In genomic region chr6:4670295-4670694, GRCh38 we compare ENCODE assay signal across 1 cellular context.
TF ChIP-seq lines count a peak whose summit lies in the region.

No MANE protein-coding gene starts in this region.

TF ChIP-seq in IMR-90, 13 proteins besides CTCF, POLR2A, EP300 and RAD21 (continued from another document):
- no peak for TF ChIP-seq USF2 (IDR thresholded peaks at IDR 0.05; ENCODE audit: low read depth, low read length)
- TF ChIP-seq FOS (IDR thresholded peaks at IDR 0.05; ENCODE audit: low read depth, low read length): no peak
- TF ChIP-seq SMC3 (IDR thresholded peaks at IDR 0.05; ENCODE audit: low read depth, low read length): no peak
- TF ChIP-seq NFE2L2 (IDR thresholded peaks at IDR 0.05; ENCODE audit: low read depth, low read length): no peak
